ENCODE assay signal across 21 cellular contexts in the genomic region with DNA sequence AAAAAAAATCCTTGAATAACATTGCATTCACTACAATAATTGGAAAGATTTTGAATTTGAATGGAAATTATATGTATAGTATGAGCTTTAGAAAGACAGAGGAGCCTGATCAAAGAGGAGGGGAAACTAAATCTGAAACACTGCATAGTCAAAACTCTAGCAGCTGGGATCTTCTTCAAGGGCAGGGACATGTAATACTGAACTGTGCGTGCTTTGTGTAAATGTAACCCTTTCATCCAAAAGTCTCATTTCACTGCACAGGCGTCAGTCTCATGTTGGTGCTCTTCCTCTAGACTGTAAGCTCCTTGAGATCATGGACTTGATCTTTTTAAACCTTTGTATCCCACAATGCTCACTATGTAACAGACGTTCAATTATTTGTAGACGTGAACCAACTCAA.
"Had no signal": no experiment of that assay in that cellular context is flagged by ENCODE, and none has a peak within 500 bp of the region (broad histone marks: within the 10 kb centered on the region; RNA-seq: fewer than 3 reads in every experiment).

No MANE protein-coding gene starts in this region.

- H3K27ac Mint-ChIP-seq: activated CD4-positive, alpha-beta memory T cell treated with anti-CD3 and anti-CD28 coated beads for 36 hours; activated CD4-positive, alpha-beta T cell treated with anti-CD3 and anti-CD28 coated beads, Interleukin-2, amount 10 ng/mL, durations not matched to agents 24 days and 14 days; activated naive CD4-positive, alpha-beta T cell treated with anti-CD3 and anti-CD28 coated beads, Interleukin-2, amount 50 U/mL, for 24 hours; T-helper 1 cell treated with Interleukin-12 subunit alpha and Interleukin-12 subunit beta and Interleukin-4 antibody, amounts not matched to agents 30 μg/mL and 1 μg/mL, for 36 hours; WTC11 had no signal

- H3K4me3 Mint-ChIP-seq: activated CD4-positive, alpha-beta memory T cell treated with anti-CD3 and anti-CD28 coated beads for 36 hours; activated CD4-positive, alpha-beta T cell treated with anti-CD3 and anti-CD28 coated beads, Interleukin-2, amount 10 ng/mL, durations not matched to agents 24 days and 14 days; activated naive CD4-positive, alpha-beta T cell treated with anti-CD3 and anti-CD28 coated beads, Interleukin-2, amount 50 U/mL, for 24 hours; T-helper 1 cell treated with Interleukin-12 subunit alpha and Interleukin-12 subunit beta and Interleukin-4 antibody, amounts not matched to agents 30 μg/mL and 1 μg/mL, for 36 hours; WTC11 had no signal

- H3K36me3 ChIP-seq: breast epithelium, Peyer's patch, SJSA1 had no signal

- ATAC-seq: SK-N-SH treated with all-trans-retinoic acid at 6 μM for 48 hours, WTC11 had no signal

- H3K27ac ChIP-seq: breast epithelium, KMS-11, Peyer's patch, SJSA1 had no signal

- H3K9ac ChIP-seq: KMS-11 had no signal

- H3K4me1 ChIP-seq: breast epithelium had no signal

- H3K4me3 ChIP-seq: breast epithelium, Peyer's patch, SJSA1 had no signal

- H3K27me3 ChIP-seq: breast epithelium, Peyer's patch, SJSA1 had no signal

- DNase-seq: activated CD4-positive, alpha-beta memory T cell treated with anti-CD3 and anti-CD28 coated beads for 36 hours; activated CD4-positive, alpha-beta T cell treated with anti-CD3 and anti-CD28 coated beads, Interleukin-2, amount 10 ng/mL, durations not matched to agents 24 days and 14 days; activated CD4-positive, CD25-positive, alpha-beta regulatory T cell treated with anti-CD3 and anti-CD28 coated beads, Interleukin-2, amount 50 U/mL, for 72 hours; activated naive CD4-positive, alpha-beta T cell; activated T-cell treated with anti-CD3 and anti-CD28 coated beads for 4 hours; aorta; caudate nucleus; NCI-H1092 treated with DMSO at 0.1 percent for 48 hours; NCI-H1436; NCI-H1694 treated with DMSO at 0.1 percent for 48 hours; NCI-H2081; Peyer's patch; SHP77; SW 1271 had no signal

- H3K4me1 Mint-ChIP-seq: activated CD4-positive, alpha-beta T cell treated with anti-CD3 and anti-CD28 coated beads, Interleukin-2, amount 10 ng/mL, durations not matched to agents 24 days and 14 days; activated naive CD4-positive, alpha-beta T cell treated with anti-CD3 and anti-CD28 coated beads, Interleukin-2, amount 50 U/mL, for 24 hours had no signal

- H3K9me3 ChIP-seq: breast epithelium, Peyer's patch had no signal

- H3K4me2 ChIP-seq: KMS-11 had no signal
